In the genomic region with DNA sequence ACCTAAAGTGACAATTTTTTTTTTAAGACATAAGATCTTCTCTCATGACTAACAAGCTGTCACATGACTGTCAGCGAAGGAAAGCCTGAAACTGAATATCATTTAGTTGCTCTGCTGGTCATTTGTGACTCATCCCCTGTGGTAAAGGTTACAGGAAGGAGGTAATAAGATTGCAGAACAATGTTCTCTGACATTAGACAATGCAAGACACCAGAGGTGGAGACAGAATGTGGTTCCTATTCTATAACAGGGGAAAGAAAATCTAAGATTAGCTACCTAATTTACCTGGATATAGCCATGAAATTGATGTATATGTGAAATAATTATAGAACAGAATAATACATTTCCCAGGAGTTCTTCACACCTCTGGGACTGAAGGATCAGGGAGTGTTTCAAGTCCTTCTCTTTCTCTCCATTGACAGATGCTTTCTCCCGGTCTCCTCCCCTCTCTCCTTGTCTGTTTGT, we compare ENCODE assay signal across 10 cellular contexts. TPM values are rescaled to one million over a fixed set of nuclear protein-coding genes. Genes with fewer than 3 reads are reported as not detected.
DNase-seq lines count a peak whose midpoint lies in the region; ATAC-seq, FAIRE-seq and TF ChIP-seq lines count a peak whose summit lies in the region.
"Had no signal": no experiment of that assay in that cellular context is flagged by ENCODE, and none has a peak within 500 bp of the region (broad histone marks: within the 10 kb centered on the region; RNA-seq: fewer than 3 reads in every experiment).

No MANE protein-coding gene starts in this region.

- no peak overlapping the region for H2AFZ ChIP-seq in keratinocyte (ENCODE audit: control insufficient read depth, low read length)

- H3K4me2 ChIP-seq in keratinocyte (ENCODE audit: control insufficient read depth, extremely low read depth, insufficient read depth, low read depth, low read length) = peak overlapping the region; percentile 1

- intact Hi-C loops in posterior vena cava (cut with DNase I) = no loop called here

- H3K4me3 ChIP-seq in keratinocyte (ENCODE audit: control insufficient read depth in 2 of 3, extremely low read depth in 1 of 3, insufficient read depth in 2 of 3, low read depth in 1 of 3, low read length in 3 of 3) = no peak overlapping the region

- peak; percentile 68 for DNase-seq in AG20443 (ENCODE audit: low spot score)
- peak; percentile 13 for DNase-seq in GM19239 (ENCODE audit: insufficient read length, low spot score)
- peak; percentile 48 to 69 for DNase-seq in SW 1271 (lab: John Stamatoyannopoulos, UW)
- DNase-seq in keratinocyte (ENCODE audit: low read depth, low spot score) = peak; percentile 66
- no peak for DNase-seq in posterior vena cava (ENCODE audit: low spot score)
- DNase-seq in C1 segment of cervical spinal cord (lab: John Stamatoyannopoulos, UW) = no peak
- no peak for DNase-seq in NCI-H345 (lab: John Stamatoyannopoulos, UW)

- H4K20me1 ChIP-seq in keratinocyte (ENCODE audit: control insufficient read depth, extremely low read depth, insufficient read depth, low read length) = no peaks in the 10 kb centered on the region

- H3K27me3 ChIP-seq in keratinocyte (ENCODE audit: control insufficient read depth, extremely low read depth, insufficient read depth, low read length) = no peaks in the 10 kb centered on the region

- no peaks in the 10 kb centered on the region for H3K9me3 ChIP-seq in keratinocyte (ENCODE audit: control insufficient read depth, low read depth, low read length)

- no peaks in the 10 kb centered on the region for H3K36me3 ChIP-seq in keratinocyte (ENCODE audit: control insufficient read depth in 2 of 2, extremely low read depth in 1 of 2, insufficient read depth in 2 of 2, low read length in 2 of 2)

- no peaks in the 10 kb centered on the region for H3K79me2 ChIP-seq in keratinocyte (ENCODE audit: control insufficient read depth, insufficient read depth, low read length)

- H3K9ac ChIP-seq in keratinocyte (ENCODE audit: control insufficient read depth, extremely low read depth, insufficient read depth, low read length) = no peak overlapping the region

- peak; percentile 85 for ATAC-seq in HG03280 (IDR thresholded peaks at IDR 0.05; ENCODE audit: unreplicated experiment)

- FAIRE-seq in GM19239 (lab: Jason Lieb, UNC) = peak; percentile 71
- peak; percentile 89 for FAIRE-seq in keratinocyte (lab: Jason Lieb, UNC)
- FAIRE-seq: endometrium, H1 had no signal

- no peaks in the 10 kb centered on the region for H3K9me1 ChIP-seq in keratinocyte (ENCODE audit: control insufficient read depth, extremely low read depth, insufficient read depth, low read length)

- dilution Hi-C loops in keratinocyte (cut with MboI; ENCODE audit: extremely low pct_ligation_motif_present, low sequenced_read_pairs) = no loop called here

- H3K4me1 ChIP-seq in keratinocyte (ENCODE audit: control insufficient read depth, extremely low read depth, insufficient read depth, low read length) = peaks cover 15% of the 10 kb centered on the region

- no peak for TF ChIP-seq CTCF in keratinocyte (optimal IDR thresholded peaks at IDR 0.05 in 1 of 3, IDR thresholded peaks at IDR 0.05 in 1 of 3, conservative IDR thresholded peaks at IDR 0.05 in 1 of 3; ENCODE audit: extremely low read depth in 1 of 3, insufficient read depth in 2 of 3, low read length in 3 of 3)

- H3K27ac ChIP-seq in keratinocyte (ENCODE audit: control insufficient read depth, insufficient read depth, low read length) = no peak overlapping the region

RNA-seq across cellular contexts. Expression of a gene that starts 47.7 kb away (rescaled TPM):
- 0.16 to 0.50 TPM (median 0.45 TPM) in 3 replicates for polyA plus RNA-seq in keratinocyte
- 0.16 TPM for polyA plus RNA-seq in keratinocyte (2011; ENCODE audit: low read depth)
- polyA plus RNA-seq in keratinocyte (2011; cell fraction: cytosol; rRNA removed) = 0.06 and 0.16 TPM in 2 replicates
- polyA plus RNA-seq in keratinocyte (2011; cell fraction: nucleus; rRNA removed) = 4.3 and 5.3 TPM in 2 replicates
- polyA plus RNA-seq in keratinocyte (2012; ENCODE audit: low replicate concordance) = 0.06 and 0.08 TPM in 2 replicates
- polyA minus RNA-seq in keratinocyte = 0.76 to 1.9 TPM in 2 of 3 replicates, not detected in the other
- polyA minus RNA-seq in keratinocyte (2011; cell fraction: cytosol; rRNA and poly(A)+ RNA removed) = not detected
- polyA minus RNA-seq in keratinocyte (2011; cell fraction: nucleus; rRNA and poly(A)+ RNA removed) = 2.3 and 4.2 TPM in 2 replicates
- under 1 TPM; 0.79 to 0.95 TPM for total RNA-seq in posterior vena cava

Comparison
In these comparisons a context has a peak if more than half of its experiments do, and no peak if none do; other contexts are left out.
1. DNase-seq: peak in AG20443 (single experiment), GM19239 (single experiment), SW 1271 (2 of 2) and keratinocyte (single experiment); none in posterior vena cava (single experiment), C1 segment of cervical spinal cord (0 of 14) and NCI-H345 (single experiment).